12 cellular contexts compared by ENCODE assay signal in genomic region chr11:65292866-65293265, GRCh38. TPM values are rescaled to one million over a fixed set of nuclear protein-coding genes. Genes with fewer than 3 reads are reported as not detected.
A peak's percentile ranks its signal among the peaks of the same experiment; 100 is the strongest.
DNase-seq lines count a peak whose midpoint lies in the region; ATAC-seq and TF ChIP-seq lines count a peak whose summit lies in the region.
"Had no signal": no experiment of that assay in that cellular context is flagged by ENCODE, and none has a peak within 500 bp of the region (broad histone marks: within the 10 kb centered on the region; RNA-seq: fewer than 3 reads in every experiment).

No MANE protein-coding gene starts in this region.

- DNase-seq in GM23248 (no peak), SJCRH30 (no peak), hepatocyte (ENCODE audit: low spot score) (no peak), AML-193 (lab: John Stamatoyannopoulos, UW) (no peak), RKO (ENCODE audit: low spot score) (no peak)
- no peak for DNase-seq in stimulated activated CD8-positive, alpha-beta memory T cell treated with anti-CD3 and anti-CD28 coated beads, Interleukin-4, amount 100 ng/mL, for 48 hours
- DNase-seq: activated CD8-positive, alpha-beta memory T cell treated with anti-CD3 and anti-CD28 coated beads, Interleukin-2, amount 10 ng/mL, durations not matched to agents 7 days and 5 days; activated naive CD8-positive, alpha-beta T cell treated with anti-CD3 and anti-CD28 coated beads, Interleukin-2, amount 50 U/mL, for 24 hours; COR-L47; NCI-H345 had no signal

- H3K4me3 ChIP-seq in GM23248 (no peak overlapping the region), SJCRH30 (no peak overlapping the region), hepatocyte (no peak overlapping the region), skeletal muscle tissue (ENCODE audit: low read length in 3 of 3) (no peak overlapping the region)

- H3K9ac ChIP-seq in GM23248 (peak overlapping the region; percentile 90), skeletal muscle tissue (ENCODE audit: low read depth in 1 of 3, low read length in 3 of 3) (no peak overlapping the region)

- H3K4me1 ChIP-seq in GM23248 (ENCODE audit: insufficient read depth) (peaks cover 26% of the 10 kb centered on the region), SJCRH30 (peaks cover 77% of the 10 kb centered on the region), hepatocyte (ENCODE audit: insufficient read depth) (peaks cover 32% of the 10 kb centered on the region), skeletal muscle tissue (ENCODE audit: control insufficient read depth in 3 of 3, insufficient read depth in 3 of 3, low read length in 3 of 3) (peaks cover 31 to 46% (median 45%) of the 10 kb centered on the region in 3 donors)

- H3K4me2 ChIP-seq in GM23248 (ENCODE audit: unreplicated experiment) (peak overlapping the region; percentile 69), hepatocyte (peak overlapping the region; percentile 73)

- H3K9me2 ChIP-seq in GM23248 (ENCODE audit: insufficient read depth), result no peaks in the 10 kb centered on the region
- H3K9me2 ChIP-seq in hepatocyte (replicated peaks; ENCODE audit: insufficient read depth), result no peaks in the 10 kb centered on the region

- WGBS in GM23248 (ENCODE audit: low coverage in 1 of 2, low lambda C conversion rate in 2 of 2, missing lambda C conversion rate in 2 of 2), 2 experiments, result 82 to 91% methylated on average over 6 of the region's 6 CpGs
- WGBS in hepatocyte (ENCODE audit: low lambda C conversion rate, missing lambda C conversion rate), result 87% methylated on average over 6 of the region's 6 CpGs

- H3K9me3 ChIP-seq in GM23248 (ENCODE audit: low read depth), result no peaks in the 10 kb centered on the region
- H3K9me3 ChIP-seq in SJCRH30 (replicated peaks), result no peaks in the 10 kb centered on the region
- H3K9me3 ChIP-seq in hepatocyte (ENCODE audit: low read depth), result no peaks in the 10 kb centered on the region
- no peaks in the 10 kb centered on the region for H3K9me3 ChIP-seq in skeletal muscle tissue (ENCODE audit: control insufficient read depth in 3 of 3, low read length in 3 of 3)

- H3K27me3 ChIP-seq in GM23248 (replicated peaks; ENCODE audit: insufficient read depth) (no peaks in the 10 kb centered on the region), SJCRH30 (no peaks in the 10 kb centered on the region), hepatocyte (no peaks in the 10 kb centered on the region), skeletal muscle tissue (ENCODE audit: control insufficient read depth in 3 of 3, insufficient read depth in 3 of 3, low read length in 3 of 3) (no peaks in the 10 kb centered on the region)

- ATAC-seq in HG03378 (IDR thresholded peaks at IDR 0.05; ENCODE audit: unreplicated experiment), result no peak
- ATAC-seq: activated CD8-positive, alpha-beta memory T cell treated with anti-CD3 and anti-CD28 coated beads, Interleukin-2, amount 10 ng/mL, durations not matched to agents 7 days and 5 days; activated naive CD8-positive, alpha-beta T cell treated with anti-CD3 and anti-CD28 coated beads, Interleukin-2, amount 50 U/mL, for 24 hours had no signal

- H4K20me1 ChIP-seq in GM23248 (ENCODE audit: insufficient read depth) (no peaks in the 10 kb centered on the region), hepatocyte (ENCODE audit: insufficient read depth, poor library complexity, severe bottlenecking) (no peaks in the 10 kb centered on the region)

- in situ Hi-C loops in GM23248 (cut with MboI), result no loop called here

- H2AFZ ChIP-seq in GM23248, result no peak overlapping the region
- H2AFZ ChIP-seq in hepatocyte, result no peak overlapping the region

- H3K27ac ChIP-seq in GM23248, result peak overlapping the region; percentile 97
- H3K27ac ChIP-seq in SJCRH30, result peak overlapping the region; percentile 79
- H3K27ac ChIP-seq in hepatocyte, result peak overlapping the region; percentile 96
- H3K27ac ChIP-seq in skeletal muscle tissue (ENCODE audit: low read depth, low read length), result peak overlapping the region; percentile 77

- peaks cover 30% of the 10 kb centered on the region for H3F3A ChIP-seq in GM23248 (ENCODE audit: insufficient read depth)

- no peaks in the 10 kb centered on the region for H3K79me2 ChIP-seq in GM23248 (ENCODE audit: insufficient read depth)
- H3K79me2 ChIP-seq in hepatocyte, result no peaks in the 10 kb centered on the region

- H3K36me3 ChIP-seq in GM23248 (ENCODE audit: low read depth), result peaks cover 15% of the 10 kb centered on the region; the same call in 1 of the 2 replicates
- peaks cover 44% of the 10 kb centered on the region for H3K36me3 ChIP-seq in SJCRH30
- H3K36me3 ChIP-seq in hepatocyte (replicated peaks; ENCODE audit: insufficient read depth, low read depth), result no peaks in the 10 kb centered on the region
- H3K36me3 ChIP-seq in skeletal muscle tissue (ENCODE audit: control insufficient read depth in 3 of 3, insufficient read depth in 3 of 3, low read length in 3 of 3), result peaks cover 8 to 27% (median 22%) of the 10 kb centered on the region in 3 donors

- no peak for TF ChIP-seq CTCF in hepatocyte (IDR thresholded peaks at IDR 0.05; ENCODE audit: poor library complexity)

RNA-seq across cellular contexts. Expression of gene CDC42EP2, which starts 21.8 kb away (rescaled TPM):
- total RNA-seq in GM23248 (2014; rRNA removed; shearing (Covaris generic)), result 32.1 and 32.6 TPM in 2 replicates
- 37.9 and 40.3 TPM in 2 replicates for polyA plus RNA-seq in GM23248 (2016; fragmentation: Nextera tagmentation; extraction: Ambion mirVana)
- 5.6 and 6.0 TPM in 2 replicates for total RNA-seq in SJCRH30 (2014; rRNA removed; shearing (Covaris generic))
- 19.5 and 21.7 TPM in 2 replicates for total RNA-seq in hepatocyte
- polyA plus RNA-seq in hepatocyte, result 31.2 and 35.0 TPM in 2 replicates
- 19.3 TPM for total RNA-seq in skeletal muscle tissue

RNA-seq across cellular contexts. Expression of gene POLA2, which starts 31.1 kb away (rescaled TPM):
- total RNA-seq in GM23248 (2014; rRNA removed; shearing (Covaris generic)), result 6.7 and 8.6 TPM in 2 replicates
- polyA plus RNA-seq in GM23248 (2016; fragmentation: Nextera tagmentation; extraction: Ambion mirVana), result 8.7 and 8.9 TPM in 2 replicates
- 47.2 and 54.6 TPM in 2 replicates for total RNA-seq in SJCRH30 (2014; rRNA removed; shearing (Covaris generic))
- 2.5 and 4.1 TPM in 2 replicates for total RNA-seq in hepatocyte
- polyA plus RNA-seq in hepatocyte, result 5.0 and 8.0 TPM in 2 replicates
- 2.1 TPM for total RNA-seq in skeletal muscle tissue

RNA-seq across cellular contexts. Expression of gene DPF2, which starts 40.8 kb away (rescaled TPM):
- 27.7 and 30.0 TPM in 2 replicates for total RNA-seq in GM23248 (2014; rRNA removed; shearing (Covaris generic))
- 51.2 and 54.1 TPM in 2 replicates for polyA plus RNA-seq in GM23248 (2016; fragmentation: Nextera tagmentation; extraction: Ambion mirVana)
- total RNA-seq in SJCRH30 (2014; rRNA removed; shearing (Covaris generic)), result 33.0 and 38.0 TPM in 2 replicates
- total RNA-seq in hepatocyte, result 26.8 and 28.4 TPM in 2 replicates
- 50.0 and 51.6 TPM in 2 replicates for polyA plus RNA-seq in hepatocyte
- 24.5 TPM for total RNA-seq in skeletal muscle tissue
